8 cellular contexts compared by ENCODE assay signal in the genomic region with DNA sequence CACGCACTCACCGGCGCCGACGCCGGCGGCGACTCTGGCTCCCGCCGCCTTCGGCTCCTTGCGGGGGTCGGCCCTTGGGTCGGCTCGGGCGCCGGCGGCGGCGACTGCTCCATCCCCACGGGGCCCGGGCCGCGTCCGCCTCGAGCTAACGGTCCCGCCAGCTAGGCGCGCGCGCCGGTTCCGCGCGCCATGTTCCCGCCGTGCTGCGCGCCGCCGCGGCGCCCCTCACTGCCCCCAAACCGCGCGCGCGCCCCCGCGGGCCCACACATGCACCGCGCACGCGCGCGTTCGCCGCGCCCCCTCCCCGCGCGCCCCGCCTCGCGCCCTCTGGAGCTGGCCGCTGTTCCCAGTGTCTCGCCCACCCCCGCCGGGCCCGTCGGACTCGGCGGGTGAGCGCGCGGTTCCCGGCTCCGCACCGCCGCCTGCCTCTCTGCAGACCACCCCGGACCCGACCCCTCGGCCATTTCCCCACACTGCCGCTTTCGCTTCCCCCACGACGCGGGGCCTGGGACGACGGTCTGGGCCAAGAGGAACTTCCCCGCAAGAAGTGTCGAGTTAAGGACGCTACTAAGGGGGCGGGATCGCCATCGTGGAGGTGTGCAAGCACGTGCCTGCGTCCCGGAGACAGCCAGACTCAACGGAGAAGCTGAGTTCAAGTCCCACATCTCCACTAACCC. TPM values are rescaled to one million over a fixed set of nuclear protein-coding genes. Genes with fewer than 3 reads are reported as not detected.
A peak's percentile ranks its signal among the peaks of the same experiment; 100 is the strongest.
DNase-seq lines count a peak whose midpoint lies in the region; TF ChIP-seq lines count a peak whose summit lies in the region.
"Not testable (repeated sequence)": the region's sequence is repeated elsewhere in the genome, so short reads cannot be mapped to it uniquely, and the experiment has no call there.

A gene (minus strand): TSS at position 230 of the 677 bp plus-strand sequence. CDS start 117 bp downstream, at position 113.

- H3K9me3 ChIP-seq in DOHH2 (ENCODE audit: control insufficient read depth, insufficient read depth, low read length); Loucy (ENCODE audit: insufficient read depth, low read depth, low read length); endodermal cell (ENCODE audit: control insufficient read depth, low read length); ovary; thyroid gland: not testable (repeated sequence)

- H3K27ac Mint-ChIP-seq in activated T-helper 2 cell treated with anti-CD3 and anti-CD28 coated beads, Interferon-gamma antibody, Interleukin-2, Interleukin-4, amounts not matched to agents 10 μg/mL and 5 μg/mL and 100 μg/mL, durations not matched to agents 14 hours and 24 hours and 36 hours: not testable (repeated sequence)
- H3K27ac Mint-ChIP-seq in endodermal cell: peak within 1 kb of the TSS; percentile 95

- H3K4me2 ChIP-seq in DOHH2 (ENCODE audit: low read length) (peak within 1 kb of the TSS; percentile 63), Loucy (ENCODE audit: low read depth, low read length, poor library complexity, severe bottlenecking) (peak within 1 kb of the TSS; percentile 79)

- not testable (repeated sequence) for TF ChIP-seq EP300 in ovary (IDR thresholded peaks at IDR 0.05)

- H4K20me1 ChIP-seq in DOHH2 (ENCODE audit: control insufficient read depth, insufficient read depth, low read depth, low read length): not testable (repeated sequence)
- H4K20me1 ChIP-seq in Loucy (ENCODE audit: insufficient read depth, low read length, poor library complexity, severe bottlenecking): peaks cover 10% of the 10 kb centered on the region

- H3K36me3 ChIP-seq in DOHH2 (ENCODE audit: control insufficient read depth, low read length); Loucy (ENCODE audit: insufficient read depth, low read length); endodermal cell (ENCODE audit: control insufficient read depth, insufficient read depth, low read length); ovary; thyroid gland: not testable (repeated sequence)

- not testable (repeated sequence) for H3F3A ChIP-seq in DOHH2 (ENCODE audit: control insufficient read depth, insufficient read depth); Loucy (ENCODE audit: low read depth)

- H3K4me3 ChIP-seq in DOHH2 (ENCODE audit: low read length): peak within 1 kb of the TSS; percentile 61
- H3K4me3 ChIP-seq in Loucy (ENCODE audit: low read length, poor library complexity, severe bottlenecking): peak within 1 kb of the TSS; percentile 78
- H3K4me3 ChIP-seq in endodermal cell (ENCODE audit: low read length): peak within 1 kb of the TSS; percentile 80
- H3K4me3 ChIP-seq in ovary: peak within 1 kb of the TSS; percentile 95
- H3K4me3 ChIP-seq in thyroid gland (replicated peaks in 1 of 3): peak within 1 kb of the TSS; percentile 48 to 77 (median 71)

- H3K36me3 Mint-ChIP-seq in activated T-helper 2 cell treated with anti-CD3 and anti-CD28 coated beads, Interferon-gamma antibody, Interleukin-2, Interleukin-4, amounts not matched to agents 10 μg/mL and 5 μg/mL and 100 μg/mL, durations not matched to agents 14 hours and 24 hours and 36 hours (ENCODE audit: low read depth); endodermal cell (ENCODE audit: low read depth): not testable (repeated sequence)

- H2AFZ ChIP-seq in Loucy (ENCODE audit: low read length): peak within 1 kb of the TSS; percentile 77

- DNase-seq in activated T-helper 2 cell treated with anti-CD3 and anti-CD28 coated beads, Interferon-gamma antibody, Interleukin-2, Interleukin-4, amounts not matched to agents 10 μg/mL and 5 μg/mL and 100 μg/mL, durations not matched to agents 14 hours and 24 hours and 36 hours (ENCODE audit: low spot score): not testable (repeated sequence)
- peak; percentile 87 for DNase-seq in endodermal cell
- DNase-seq in inferior parietal cortex (ENCODE audit: extremely low spot score): peak; percentile 57
- peak; percentile 88 to 96 (median 93) for DNase-seq in ovary
- peak; percentile 87 to 90 for DNase-seq in thyroid gland

- not testable (repeated sequence) for H3K79me2 ChIP-seq in DOHH2 (ENCODE audit: control insufficient read depth, low read length); Loucy (ENCODE audit: insufficient read depth, low read length)

- H3K9ac ChIP-seq in Loucy (ENCODE audit: low read depth, low read length, poor library complexity, severe bottlenecking): peak within 1 kb of the TSS; percentile 68
- H3K9ac ChIP-seq in endodermal cell (ENCODE audit: extremely low read depth, low read length, poor library complexity, severe bottlenecking): peak within 1 kb of the TSS; percentile 54

- not testable (repeated sequence) for H3K4me1 ChIP-seq in DOHH2 (ENCODE audit: control insufficient read depth, low read length); Loucy (ENCODE audit: insufficient read depth, low read length, poor library complexity, severe bottlenecking); endodermal cell (ENCODE audit: control insufficient read depth, insufficient read depth, low read length); ovary (ENCODE audit: insufficient read depth); thyroid gland

- peak; percentile 15 for TF ChIP-seq POLR2A in ovary (IDR thresholded peaks at IDR 0.05)
- peak in 1 of 2 donors; percentile 66 for TF ChIP-seq POLR2A in thyroid gland (IDR thresholded peaks at IDR 0.05)

- peaks cover 32% of the 10 kb centered on the region for H3K27me3 ChIP-seq in DOHH2 (ENCODE audit: control insufficient read depth, low read length)
- peaks cover 45% of the 10 kb centered on the region for H3K27me3 ChIP-seq in Loucy (ENCODE audit: insufficient read depth, low read length, poor library complexity, severe bottlenecking)
- H3K27me3 ChIP-seq in endodermal cell (ENCODE audit: control insufficient read depth, insufficient read depth, low read length, poor library complexity, severe bottlenecking); ovary; thyroid gland: not testable (repeated sequence)

- H3K9me2 ChIP-seq in DOHH2 (replicated peaks; ENCODE audit: control insufficient read depth, low read length); Loucy (replicated peaks; ENCODE audit: low read depth, low read length): not testable (repeated sequence)

- peak within 1 kb of the TSS; percentile 77 for H3K4me3 Mint-ChIP-seq in activated T-helper 2 cell treated with anti-CD3 and anti-CD28 coated beads, Interferon-gamma antibody, Interleukin-2, Interleukin-4, amounts not matched to agents 10 μg/mL and 5 μg/mL and 100 μg/mL, durations not matched to agents 14 hours and 24 hours and 36 hours (ENCODE audit: low read depth)
- peak within 1 kb of the TSS; percentile 78 for H3K4me3 Mint-ChIP-seq in endodermal cell

- 2 to 8% methylated on average over 35 to 101 of the region's 101 CpGs for WGBS in endodermal cell (ENCODE audit: insufficient coverage in 1 of 2, insufficient read length in 1 of 2), 2 experiments
- WGBS in ovary, 3 donors: 1 to 7% (median 2%) methylated on average over 20 to 101 of the region's 101 CpGs
- WGBS in thyroid gland, 2 donors: 0 to 2% methylated on average over 6 to 20 of the region's 101 CpGs

- H3K27me3 Mint-ChIP-seq in activated T-helper 2 cell treated with anti-CD3 and anti-CD28 coated beads, Interferon-gamma antibody, Interleukin-2, Interleukin-4, amounts not matched to agents 10 μg/mL and 5 μg/mL and 100 μg/mL, durations not matched to agents 14 hours and 24 hours and 36 hours (ENCODE audit: low read depth): peaks cover 62% of the 10 kb centered on the region
- H3K27me3 Mint-ChIP-seq in endodermal cell (ENCODE audit: insufficient read depth): not testable (repeated sequence)

- H3K4me1 Mint-ChIP-seq in activated T-helper 2 cell treated with anti-CD3 and anti-CD28 coated beads, Interferon-gamma antibody, Interleukin-2, Interleukin-4, amounts not matched to agents 10 μg/mL and 5 μg/mL and 100 μg/mL, durations not matched to agents 14 hours and 24 hours and 36 hours (ENCODE audit: low read depth): peaks cover 11% of the 10 kb centered on the region
- H3K4me1 Mint-ChIP-seq in endodermal cell: not testable (repeated sequence)

- not testable (repeated sequence) for H3K27ac ChIP-seq in DOHH2 (ENCODE audit: low read depth, low read length); endodermal cell (ENCODE audit: low read depth, low read length)
- peak within 1 kb of the TSS; percentile 68 to 72 for H3K27ac ChIP-seq in ovary
- H3K27ac ChIP-seq in thyroid gland: peak within 1 kb of the TSS; percentile 51 to 70 (median 70)

- H3K9me3 Mint-ChIP-seq in activated T-helper 2 cell treated with anti-CD3 and anti-CD28 coated beads, Interferon-gamma antibody, Interleukin-2, Interleukin-4, amounts not matched to agents 10 μg/mL and 5 μg/mL and 100 μg/mL, durations not matched to agents 14 hours and 24 hours and 36 hours; endodermal cell: not testable (repeated sequence)

- TF ChIP-seq CTCF in DOHH2 (IDR thresholded peaks at IDR 0.05; ENCODE audit: low read depth, low read length, poor library complexity, severe bottlenecking); Loucy (conservative IDR thresholded peaks at IDR 0.05; ENCODE audit: low read length); endodermal cell (conservative IDR thresholded peaks at IDR 0.05); ovary (IDR thresholded peaks at IDR 0.05); thyroid gland (IDR thresholded peaks at IDR 0.05): not testable (repeated sequence)

- intact Hi-C loops in activated T-helper 2 cell treated with anti-CD3 and anti-CD28 coated beads, Interferon-gamma antibody, Interleukin-2, Interleukin-4, amounts not matched to agents 10 μg/mL and 5 μg/mL and 100 μg/mL, durations not matched to agents 14 hours and 24 hours and 36 hours (cut with micrococcal nuclease): loop anchor here (10.0 kb wide), 1 partner anchor 145 kb away; no protein-coding TSS in a partner anchor
- intact Hi-C loops in ovary (cut with DNase I); thyroid gland (cut with DNase I): not testable (repeated sequence)

RNA-seq across cellular contexts. Expression of the gene that starts here (rescaled TPM):
- 11.1 TPM for polyA plus RNA-seq in PFSK-1 (2012; ENCODE audit: insufficient read length, low read depth)
- total RNA-seq in activated T-helper 2 cell treated with anti-CD3 and anti-CD28 coated beads, Interferon-gamma antibody, Interleukin-2, Interleukin-4, amounts not matched to agents 10 μg/mL and 5 μg/mL and 100 μg/mL, durations not matched to agents 14 hours and 24 hours and 36 hours: 0.82 and 1.4 TPM in 2 replicates
- total RNA-seq in endodermal cell (10 to 100 TPM; 28.6 to 34.0 TPM), ovary (100 to 1,000 TPM in 1 of 7 donors, 10 to 100 TPM in 6; 57.9 to 127 (median 82.2) TPM), thyroid gland (10 to 100 TPM; 49.8 to 99.7 (median 79.7) TPM)
- 25.4 TPM for polyA plus RNA-seq in endodermal cell (2013, experiment 1 of 2)
- polyA plus RNA-seq in endodermal cell (2013, experiment 2 of 2): 25.8 TPM
- polyA plus RNA-seq in ovary: 10 to 100 TPM; 16.7 to 24.3 TPM

Comparison
In these comparisons a context has a peak if more than half of its experiments do, and no peak if none do; other contexts are left out.
1. RNA of the gene that starts here (total RNA-seq): 57.9 to 127 TPM in ovary, 49.8 to 99.7 TPM in thyroid gland and 28.6 to 34.0 TPM in endodermal cell; 0.82 to 1.4 TPM in activated T-helper 2 cell treated with anti-CD3 and anti-CD28 coated beads, Interferon-gamma antibody, Interleukin-2, Interleukin-4, amounts not matched to agents 10 μg/mL and 5 μg/mL and 100 μg/mL, durations not matched to agents 14 hours and 24 hours and 36 hours; every median in the first group is over 10 times any median in the second.
2. Peak in every context shown above with its lines, with median percentiles within 50 percentile points of each other: H3K4me3 ChIP-seq.